In the genomic region with DNA sequence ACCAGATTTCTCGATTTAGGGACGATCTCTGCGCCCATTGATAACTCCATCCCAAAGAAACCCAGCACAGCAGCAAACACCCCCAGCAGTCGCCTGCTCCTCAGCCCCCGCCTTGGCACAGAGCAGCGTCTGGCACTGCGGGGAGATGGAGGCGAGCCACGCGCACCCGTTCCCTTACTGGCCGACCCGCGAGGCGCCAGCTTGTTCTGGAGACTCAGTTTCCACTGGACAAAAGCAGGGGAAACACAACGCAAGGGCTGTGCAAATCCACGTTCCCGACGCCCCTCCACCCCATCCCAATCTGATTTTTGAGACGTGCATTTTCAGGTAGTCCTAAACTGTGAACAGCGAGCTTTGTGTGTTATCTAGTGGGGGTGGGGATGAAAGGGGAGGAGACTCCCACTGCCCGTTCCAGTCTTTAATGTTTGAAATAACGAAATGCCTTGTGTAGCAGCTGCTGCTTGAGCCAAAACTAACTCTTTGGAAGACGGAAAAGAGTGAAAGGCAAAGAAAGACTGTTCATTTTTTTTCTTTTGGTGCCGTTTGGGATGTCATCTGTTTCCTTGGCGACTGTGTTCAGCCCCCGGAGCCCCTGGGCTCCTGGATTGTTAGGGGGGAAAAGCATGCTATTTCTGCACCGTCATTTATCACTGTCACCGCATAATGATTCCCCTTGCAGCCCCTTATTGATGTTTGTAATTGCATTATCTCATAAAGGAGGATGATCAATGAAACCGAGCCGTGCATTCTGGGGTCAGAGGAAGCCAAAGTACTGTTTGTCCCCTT, we compare ENCODE assay signal across 1 cellular context.
TF ChIP-seq lines count a peak whose summit lies in the region.

No MANE protein-coding gene starts in this region.

TF ChIP-seq in GM12878, 131 proteins besides CTCF, POLR2A, EP300 and RAD21:
- TF ChIP-seq SUZ12 (IDR thresholded peaks at IDR 0.05; ENCODE audit: unreplicated experiment) (peak; percentile 4), HDAC2 (IDR thresholded peaks at IDR 0.05) (no peak)
- TF ChIP-seq, protein P1, sequence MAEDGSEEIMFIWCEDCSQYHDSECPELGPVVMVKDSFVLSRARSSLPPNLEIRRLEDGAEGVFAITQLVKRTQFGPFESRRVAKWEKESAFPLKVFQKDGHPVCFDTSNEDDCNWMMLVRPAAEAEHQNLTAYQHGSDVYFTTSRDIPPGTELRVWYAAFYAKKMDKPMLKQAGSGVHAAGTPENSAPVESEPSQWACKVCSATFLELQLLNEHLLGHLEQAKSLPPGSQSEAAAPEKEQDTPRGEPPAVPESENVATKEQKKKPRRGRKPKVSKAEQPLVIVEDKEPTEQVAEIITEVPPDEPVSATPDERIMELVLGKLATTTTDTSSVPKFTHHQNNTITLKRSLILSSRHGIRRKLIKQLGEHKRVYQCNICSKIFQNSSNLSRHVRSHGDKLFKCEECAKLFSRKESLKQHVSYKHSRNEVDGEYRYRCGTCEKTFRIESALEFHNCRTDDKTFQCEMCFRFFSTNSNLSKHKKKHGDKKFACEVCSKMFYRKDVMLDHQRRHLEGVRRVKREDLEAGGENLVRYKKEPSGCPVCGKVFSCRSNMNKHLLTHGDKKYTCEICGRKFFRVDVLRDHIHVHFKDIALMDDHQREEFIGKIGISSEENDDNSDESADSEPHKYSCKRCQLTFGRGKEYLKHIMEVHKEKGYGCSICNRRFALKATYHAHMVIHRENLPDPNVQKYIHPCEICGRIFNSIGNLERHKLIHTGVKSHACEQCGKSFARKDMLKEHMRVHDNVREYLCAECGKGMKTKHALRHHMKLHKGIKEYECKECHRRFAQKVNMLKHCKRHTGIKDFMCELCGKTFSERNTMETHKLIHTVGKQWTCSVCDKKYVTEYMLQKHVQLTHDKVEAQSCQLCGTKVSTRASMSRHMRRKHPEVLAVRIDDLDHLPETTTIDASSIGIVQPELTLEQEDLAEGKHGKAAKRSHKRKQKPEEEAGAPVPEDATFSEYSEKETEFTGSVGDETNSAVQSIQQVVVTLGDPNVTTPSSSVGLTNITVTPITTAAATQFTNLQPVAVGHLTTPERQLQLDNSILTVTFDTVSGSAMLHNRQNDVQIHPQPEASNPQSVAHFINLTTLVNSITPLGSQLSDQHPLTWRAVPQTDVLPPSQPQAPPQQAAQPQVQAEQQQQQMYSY (CRISPR knock-in tag; IDR thresholded peaks at IDR 0.05) = no peak
